Comparison of ENCODE assay signal across 8 cellular contexts in the genomic region with DNA sequence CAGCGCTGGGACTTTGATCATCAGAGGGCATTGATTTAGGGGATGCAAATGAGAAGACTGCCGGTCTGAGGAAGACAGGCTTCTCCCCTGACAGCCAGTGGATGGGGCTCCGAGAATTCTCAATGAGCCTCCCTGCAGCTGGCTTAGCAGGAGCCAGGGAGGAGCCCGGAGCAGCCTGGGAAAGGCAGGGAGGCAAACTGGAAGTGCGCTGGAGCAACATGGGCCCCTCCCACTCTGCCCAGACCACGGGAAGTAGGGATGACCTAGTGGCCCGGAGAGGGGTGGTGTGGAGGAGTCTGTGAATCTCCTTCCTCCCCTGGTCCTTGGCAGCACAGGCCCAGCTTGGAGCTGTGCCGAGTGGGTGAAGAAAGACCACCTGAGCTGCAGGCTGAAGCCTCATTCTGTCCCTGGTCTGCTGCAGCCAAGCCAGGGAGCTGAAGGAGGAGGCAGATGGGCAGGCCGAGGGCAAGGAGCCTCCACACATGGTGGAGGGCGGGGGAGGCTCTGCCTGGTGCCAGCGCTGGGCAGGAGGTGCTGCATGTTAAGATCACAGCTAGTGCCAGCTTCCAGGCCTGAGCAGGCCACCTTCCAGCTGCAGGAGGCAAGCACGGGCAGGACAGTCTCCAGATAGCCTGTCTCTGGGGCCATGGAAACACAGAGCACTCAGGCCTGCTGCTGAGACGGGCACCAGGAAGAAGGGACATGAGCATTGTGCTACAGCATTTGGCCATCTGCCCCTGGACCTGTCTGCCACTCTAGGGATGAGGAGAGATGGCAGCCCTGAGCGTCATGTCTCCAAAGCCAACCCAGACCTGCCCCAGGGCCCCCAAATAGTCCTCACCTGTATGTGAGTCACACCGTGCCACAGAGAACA. TPM values are rescaled to one million over a fixed set of nuclear protein-coding genes. Genes with fewer than 3 reads are reported as not detected.
A peak's percentile ranks its signal among the peaks of the same experiment; 100 is the strongest.
DNase-seq lines count a peak whose midpoint lies in the region; ATAC-seq and TF ChIP-seq lines count a peak whose summit lies in the region.

No MANE protein-coding gene starts in this region.

- H3K4me2 ChIP-seq in GM23248 (ENCODE audit: unreplicated experiment): no peak overlapping the region

- H3K9ac ChIP-seq in rectal smooth muscle tissue (ENCODE audit: low read length) (no peak overlapping the region), GM23248 (no peak overlapping the region)

- H3K36me3 ChIP-seq in gastroesophageal sphincter (no peaks in the 10 kb centered on the region), rectal smooth muscle tissue (ENCODE audit: control insufficient read depth, insufficient read depth, low read length) (no peaks in the 10 kb centered on the region), GM23248 (ENCODE audit: low read depth) (no peaks in the 10 kb centered on the region)

- no peak for TF ChIP-seq POLR2A in gastroesophageal sphincter (IDR thresholded peaks at IDR 0.05)

- peak; percentile 94 for DNase-seq in G401 (ENCODE audit: low spot score)
- DNase-seq in RWPE1 (ENCODE audit: low spot score): peak; percentile 90
- DNase-seq in GM23248: no peak
- DNase-seq in KG1 (lab: John Stamatoyannopoulos, UW): no peak

- in situ Hi-C loops in G401 (cut with HindIII; ENCODE audit: low sequenced_read_pairs): no loop called here
- in situ Hi-C loops in GM23248 (cut with MboI): no loop called here

- H3K27me3 ChIP-seq in gastroesophageal sphincter (no peaks in the 10 kb centered on the region), rectal smooth muscle tissue (ENCODE audit: control insufficient read depth, insufficient read depth, low read length) (no peaks in the 10 kb centered on the region), GM23248 (replicated peaks; ENCODE audit: insufficient read depth) (no peaks in the 10 kb centered on the region)

- no peaks in the 10 kb centered on the region for H3F3A ChIP-seq in GM23248 (ENCODE audit: insufficient read depth)

- ATAC-seq in gastroesophageal sphincter: peak; percentile 68
- no peak for ATAC-seq in GM21576 (IDR thresholded peaks at IDR 0.05; ENCODE audit: unreplicated experiment)
- no peak for ATAC-seq in GM18517 (IDR thresholded peaks at IDR 0.05; ENCODE audit: unreplicated experiment)

- no peak for TF ChIP-seq CTCF in RWPE1 (conservative IDR thresholded peaks at IDR 0.05; ENCODE audit: low read depth)
- no peak for TF ChIP-seq CTCF in gastroesophageal sphincter (IDR thresholded peaks at IDR 0.05)

- H3K9me3 ChIP-seq in gastroesophageal sphincter: no peaks in the 10 kb centered on the region
- no peaks in the 10 kb centered on the region for H3K9me3 ChIP-seq in GM23248 (ENCODE audit: low read depth)

- POLR2A ChIA-PET in RWPE1 (lab: Yijun Ruan, JAX; ENCODE audit: low non-redundant PET): interaction anchor here (0.7 kb wide), 1 partner anchor 10 kb away, joined by 3 read pairs; no protein-coding TSS in a partner anchor

- no peak overlapping the region for H2AFZ ChIP-seq in GM23248

- H3K27ac ChIP-seq in RWPE1 (peak overlapping the region; percentile 99), gastroesophageal sphincter (peak overlapping the region in 3 of 4 donors; percentile 29 to 59 (median 51)), rectal smooth muscle tissue (ENCODE audit: low read depth, low read length) (peak overlapping the region; percentile 65), GM23248 (no peak overlapping the region)

- no peaks in the 10 kb centered on the region for H3K9me2 ChIP-seq in GM23248 (ENCODE audit: insufficient read depth)

- WGBS in gastroesophageal sphincter (ENCODE audit: low coverage in 1 of 2), 2 donors: 9 to 18% methylated on average over 3 to 4 of the region's 15 CpGs
- 62 to 65% methylated on average over 14 to 15 of the region's 15 CpGs for WGBS in GM23248 (ENCODE audit: low coverage in 1 of 2, low lambda C conversion rate in 2 of 2, missing lambda C conversion rate in 2 of 2), 2 experiments

- no peaks in the 10 kb centered on the region for H4K20me1 ChIP-seq in GM23248 (ENCODE audit: insufficient read depth)

- no peak for TF ChIP-seq EP300 in gastroesophageal sphincter (IDR thresholded peaks at IDR 0.05)

- H3K4me1 ChIP-seq in gastroesophageal sphincter: peaks cover 0 to 19% (median 8%) of the 10 kb centered on the region in 3 donors
- peaks cover 5% of the 10 kb centered on the region for H3K4me1 ChIP-seq in rectal smooth muscle tissue (ENCODE audit: control insufficient read depth, insufficient read depth, low read length)
- no peaks in the 10 kb centered on the region for H3K4me1 ChIP-seq in GM23248 (ENCODE audit: insufficient read depth)

- H3K79me2 ChIP-seq in GM23248 (ENCODE audit: insufficient read depth): no peaks in the 10 kb centered on the region

- CTCF ChIA-PET in RWPE1 (lab: Yijun Ruan, JAX): interaction anchor here (0.5 to 1.4 kb wide), 8 partner anchors 7 to 209 kb away, joined by 3 to 9 read pairs (median 4); no protein-coding TSS in a partner anchor

- H3K4me3 ChIP-seq in gastroesophageal sphincter (no peak overlapping the region), rectal smooth muscle tissue (ENCODE audit: low read length) (no peak overlapping the region), GM23248 (no peak overlapping the region)

RNA-seq across cellular contexts. Expression of gene CLSTN1, which starts 12.2 kb away (rescaled TPM):
- total RNA-seq in G401 (2014; rRNA removed; shearing (Covaris generic)): 136 and 175 TPM in 2 replicates
- 10 to 100 TPM; 45.1 to 95.4 (median 58.7) TPM for total RNA-seq in gastroesophageal sphincter
- 67.8 and 72.6 TPM in 2 replicates for total RNA-seq in GM23248 (2014; rRNA removed; shearing (Covaris generic))
- polyA plus RNA-seq in GM23248 (2016; fragmentation: Nextera tagmentation; extraction: Ambion mirVana): 56.8 and 59.7 TPM in 2 replicates

Comparison
In these comparisons a context has a peak if more than half of its experiments do, and no peak if none do; other contexts are left out.
1. DNase-seq: peak in G401 (single experiment) and RWPE1 (single experiment); none in GM23248 (single experiment) and KG1 (single experiment).